7 cellular contexts compared by ENCODE assay signal in the genomic region with DNA sequence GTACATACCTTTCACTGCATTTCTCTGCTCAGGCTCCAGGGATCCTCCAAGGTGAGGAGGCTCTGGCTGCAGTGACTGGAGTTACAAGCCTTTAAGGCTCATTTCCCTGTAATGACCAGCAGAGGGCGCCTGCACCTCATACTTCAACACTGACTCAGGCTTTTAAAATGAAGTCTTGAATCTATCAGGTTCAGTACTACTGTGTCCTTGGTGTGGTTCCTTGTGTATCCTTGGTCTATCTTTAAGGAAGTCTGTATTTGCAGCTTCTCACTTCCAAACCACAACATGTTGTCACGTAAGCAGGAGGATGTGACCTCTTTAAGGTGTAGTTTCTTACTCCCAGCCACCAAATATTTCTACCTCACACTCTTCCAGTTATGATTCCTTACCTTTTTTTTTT. TPM values are rescaled to one million over a fixed set of nuclear protein-coding genes. Genes with fewer than 3 reads are reported as not detected.
DNase-seq lines count a peak whose midpoint lies in the region; ATAC-seq lines count a peak whose summit lies in the region.

No MANE protein-coding gene starts in this region.

- DNase-seq in NCI-H1436 (lab: John Stamatoyannopoulos, UW), result peak; percentile 86
- DNase-seq in T follicular helper cell (ENCODE audit: low read depth), result peak; percentile 44
- DNase-seq in adipocyte (ENCODE audit: low read depth), result peak; percentile 92
- DNase-seq in left ventricle myocardium superior, result peak; percentile 75
- DNase-seq in sciatic nerve (ENCODE audit: low spot score), result peak; percentile 81

- H3K36me3 ChIP-seq in adipocyte (ENCODE audit: control insufficient read depth, insufficient read depth, low read length, severe bottlenecking), result no peaks in the 10 kb centered on the region

- no peaks in the 10 kb centered on the region for H3K9me3 ChIP-seq in adipocyte (ENCODE audit: control insufficient read depth, low read length)

- peak; percentile 82 for ATAC-seq in GM18499 (IDR thresholded peaks at IDR 0.05; ENCODE audit: insufficient read depth, unreplicated experiment)
- peak; percentile 76 for ATAC-seq in HG02840 (IDR thresholded peaks at IDR 0.05; ENCODE audit: low FRiP score, unreplicated experiment)
- peak; percentile 89 for ATAC-seq in left ventricle myocardium superior
- peak; percentile 87 for ATAC-seq in sciatic nerve

- H3K4me3 ChIP-seq in adipocyte (ENCODE audit: low read length), result no peak overlapping the region

- H3K27me3 ChIP-seq in adipocyte (replicated peaks; ENCODE audit: control insufficient read depth, insufficient read depth, low read length), result no peaks in the 10 kb centered on the region

- H3K4me1 ChIP-seq in adipocyte (ENCODE audit: control insufficient read depth, insufficient read depth, low read length), result peaks cover 13% of the 10 kb centered on the region

- H3K9ac ChIP-seq in adipocyte (ENCODE audit: low read length), result peak overlapping the region; percentile 21

- intact Hi-C loops in left ventricle myocardium superior (cut with micrococcal nuclease), result loop anchor here (2.0 kb wide), 2 partner anchors 143 to 249 kb away; no protein-coding TSS in a partner anchor
- intact Hi-C loops in sciatic nerve (cut with DNase I), result loop anchor here (2.0 kb wide), 1 partner anchor 249 kb away; no protein-coding TSS in a partner anchor

RNA-seq across cellular contexts. Expression of gene PLCXD2, which starts 43.1 kb away (rescaled TPM):
- total RNA-seq in left ventricle myocardium superior, result 9.3 TPM
- 1.0 TPM for total RNA-seq in sciatic nerve
